10 cellular contexts compared by ENCODE assay signal in genomic region chr19:18306209-18306902, GRCh38. TPM values are rescaled to one million over a fixed set of nuclear protein-coding genes. Genes with fewer than 3 reads are reported as not detected.
DNase-seq lines count a peak whose midpoint lies in the region; ATAC-seq lines count a peak whose summit lies in the region.
"Had no signal": no experiment of that assay in that cellular context is flagged by ENCODE, and none has a peak within 500 bp of the region (broad histone marks: within the 10 kb centered on the region; RNA-seq: fewer than 3 reads in every experiment).

No MANE protein-coding gene starts in this region.

- no peaks in the 10 kb centered on the region for H3K9me3 Mint-ChIP-seq in activated CD4-positive, alpha-beta T cell treated with anti-CD3 and anti-CD28 coated beads for 36 hours (ENCODE audit: low read depth)
- H3K9me3 Mint-ChIP-seq in activated CD4-positive, alpha-beta memory T cell treated with anti-CD3 and anti-CD28 coated beads for 36 hours, result no peaks in the 10 kb centered on the region

- H3K9me3 ChIP-seq in right cardiac atrium (ENCODE audit: control insufficient read depth, low read length), result no peaks in the 10 kb centered on the region
- H3K9me3 ChIP-seq: HAP-1 had no signal

- no peak overlapping the region for H3K4me3 ChIP-seq in right cardiac atrium (ENCODE audit: low read length)
- H3K4me3 ChIP-seq: HAP-1 had no signal

- no peaks in the 10 kb centered on the region for H3K27me3 Mint-ChIP-seq in activated CD4-positive, alpha-beta T cell treated with anti-CD3 and anti-CD28 coated beads for 36 hours
- no peaks in the 10 kb centered on the region for H3K27me3 Mint-ChIP-seq in activated CD4-positive, alpha-beta memory T cell treated with anti-CD3 and anti-CD28 coated beads for 36 hours

- peaks cover 50% of the 10 kb centered on the region for H3K4me1 Mint-ChIP-seq in activated CD4-positive, alpha-beta T cell treated with anti-CD3 and anti-CD28 coated beads for 36 hours
- peaks cover 41% of the 10 kb centered on the region for H3K4me1 Mint-ChIP-seq in activated CD4-positive, alpha-beta memory T cell treated with anti-CD3 and anti-CD28 coated beads for 36 hours (ENCODE audit: low read depth)

- peaks cover 39% of the 10 kb centered on the region for H3K36me3 Mint-ChIP-seq in activated CD4-positive, alpha-beta T cell treated with anti-CD3 and anti-CD28 coated beads for 36 hours (ENCODE audit: low read depth)
- H3K36me3 Mint-ChIP-seq in activated CD4-positive, alpha-beta memory T cell treated with anti-CD3 and anti-CD28 coated beads for 36 hours, result peaks cover 38% of the 10 kb centered on the region

- H3K27ac ChIP-seq in right cardiac atrium (ENCODE audit: low read length) (no peak overlapping the region), temporal lobe (ENCODE audit: low read depth, low read length) (peak overlapping the region; percentile 86)

- WGBS in right cardiac atrium, result 85% methylated on average over 26 of the region's 26 CpGs

- CTCF ChIA-PET in activated CD4-positive, alpha-beta T cell treated with anti-CD3 and anti-CD28 coated beads for 36 hours (lab: Charles Lee), result interaction anchor here (0.6 to 5.4 kb wide), 5 partner anchors 9 to 28 kb away, joined by 3 to 81 read pairs (median 4); partner anchors contain the start of genes JUND and LSM4
- CTCF ChIA-PET in activated CD4-positive, alpha-beta memory T cell treated with anti-CD3 and anti-CD28 coated beads for 36 hours (lab: Charles Lee), result interaction anchor here (0.6 to 5.6 kb wide), 6 partner anchors 15 to 28 kb away, joined by 4 to 197 read pairs (median 17); partner anchors contain the start of genes JUND and LSM4

- H3K27ac Mint-ChIP-seq in activated CD4-positive, alpha-beta T cell treated with anti-CD3 and anti-CD28 coated beads for 36 hours, result peak overlapping the region; percentile 97
- peak overlapping the region; percentile 99 for H3K27ac Mint-ChIP-seq in activated CD4-positive, alpha-beta memory T cell treated with anti-CD3 and anti-CD28 coated beads for 36 hours

- peak overlapping the region; percentile 84 for H3K4me3 Mint-ChIP-seq in activated CD4-positive, alpha-beta T cell treated with anti-CD3 and anti-CD28 coated beads for 36 hours
- H3K4me3 Mint-ChIP-seq in activated CD4-positive, alpha-beta memory T cell treated with anti-CD3 and anti-CD28 coated beads for 36 hours, result peak overlapping the region; percentile 96

- POLR2A ChIA-PET in activated CD4-positive, alpha-beta T cell treated with anti-CD3 and anti-CD28 coated beads for 36 hours (lab: Charles Lee), result interaction anchor here (1.3 to 10.5 kb wide), 2 partner anchors 27 to 28 kb away, joined by 5 to 284 read pairs; partner anchors contain the start of genes IQCN and JUND
- POLR2A ChIA-PET in activated CD4-positive, alpha-beta memory T cell treated with anti-CD3 and anti-CD28 coated beads for 36 hours (lab: Charles Lee), result interaction anchor here (1.3 to 8.2 kb wide), 6 partner anchors 14 to 26 kb away, joined by 4 to 301 read pairs (median 30); partner anchors contain the start of genes JUND and LSM4

- H3K4me1 ChIP-seq in right cardiac atrium (ENCODE audit: control insufficient read depth, insufficient read depth, low read length), result peaks cover 5% of the 10 kb centered on the region

- H3K27me3 ChIP-seq in right cardiac atrium (ENCODE audit: control insufficient read depth, insufficient read depth), result no peaks in the 10 kb centered on the region

- no peak for ATAC-seq in activated CD4-positive, alpha-beta T cell treated with anti-CD3 and anti-CD28 coated beads for 36 hours
- no peak for ATAC-seq in right cardiac atrium

- intact Hi-C loops in activated CD4-positive, alpha-beta T cell treated with anti-CD3 and anti-CD28 coated beads for 36 hours (cut with DNase I, micrococcal nuclease), result no loop called here
- intact Hi-C loops in activated CD4-positive, alpha-beta memory T cell treated with anti-CD3 and anti-CD28 coated beads for 36 hours (cut with micrococcal nuclease), result no loop called here
- intact Hi-C loops in right cardiac atrium (cut with DNase I), result no loop called here

- DNase-seq in activated CD4-positive, alpha-beta T cell treated with anti-CD3 and anti-CD28 coated beads for 36 hours, result no peak
- DNase-seq in activated CD4-positive, alpha-beta T cell treated with anti-CD3 and anti-CD28 coated beads, Interleukin-2, amount 50 U/mL, for 4 hours, result no peak
- peak; percentile 57 for DNase-seq in activated CD4-positive, alpha-beta memory T cell treated with anti-CD3 and anti-CD28 coated beads for 36 hours
- DNase-seq in right cardiac atrium, result peak in 2 of 3 donors; percentile 51 to 64
- no peak for DNase-seq in Ammon's horn (ENCODE audit: low spot score)
- no peak for DNase-seq in ureter (ENCODE audit: low spot score)
- no peak for DNase-seq in NCI-H2196 (lab: John Stamatoyannopoulos, UW; ENCODE audit: unreplicated experiment)
- DNase-seq: dermis blood vessel endothelial cell had no signal

RNA-seq across cellular contexts. Expression of gene LSM4, which starts 16.5 kb away (rescaled TPM):
- total RNA-seq in activated CD4-positive, alpha-beta T cell treated with anti-CD3 and anti-CD28 coated beads for 36 hours, result 100 to 1,000 TPM; 269 to 370 TPM
- 100 to 1,000 TPM; 356 to 361 TPM for total RNA-seq in activated CD4-positive, alpha-beta memory T cell treated with anti-CD3 and anti-CD28 coated beads for 36 hours
- total RNA-seq in right cardiac atrium, result 10 to 100 TPM; 55.6 to 77.2 (median 64.8) TPM
- polyA plus RNA-seq in right cardiac atrium, result 131 TPM
- total RNA-seq in temporal lobe, result 58.0 TPM
- total RNA-seq in ureter, result 99.8 TPM

RNA-seq across cellular contexts. Expression of gene JUND, which starts 24.9 kb away (rescaled TPM):
- 100 to 1,000 TPM; 254 to 311 TPM for total RNA-seq in activated CD4-positive, alpha-beta T cell treated with anti-CD3 and anti-CD28 coated beads for 36 hours
- total RNA-seq in activated CD4-positive, alpha-beta memory T cell treated with anti-CD3 and anti-CD28 coated beads for 36 hours, result 100 to 1,000 TPM; 232 to 236 TPM
- 100 to 1,000 TPM; 117 to 229 (median 122) TPM for total RNA-seq in right cardiac atrium
- polyA plus RNA-seq in right cardiac atrium, result 233 TPM
- 46.0 TPM for total RNA-seq in temporal lobe
- 94.9 TPM for total RNA-seq in ureter

RNA-seq across cellular contexts. Expression of gene IQCN, which starts 32.1 kb away (rescaled TPM):
- total RNA-seq in activated CD4-positive, alpha-beta T cell treated with anti-CD3 and anti-CD28 coated beads for 36 hours, result under 1 TPM; 0.40 to 0.43 TPM
- under 1 TPM; 0.36 to 0.39 TPM for total RNA-seq in activated CD4-positive, alpha-beta memory T cell treated with anti-CD3 and anti-CD28 coated beads for 36 hours
- total RNA-seq in right cardiac atrium (1 to 10 TPM in 2 of 4 donors, under 1 TPM in 2; 0.65 to 1.4 (median 1.1) TPM), temporal lobe (0.49 TPM), ureter (5.9 TPM)
- polyA plus RNA-seq in right cardiac atrium, result 5.3 TPM

RNA-seq across cellular contexts. Expression of gene PGPEP1, which starts 34.0 kb away (rescaled TPM):
- 10 to 100 TPM; 20.0 to 20.9 TPM for total RNA-seq in activated CD4-positive, alpha-beta T cell treated with anti-CD3 and anti-CD28 coated beads for 36 hours
- total RNA-seq in activated CD4-positive, alpha-beta memory T cell treated with anti-CD3 and anti-CD28 coated beads for 36 hours, result 10 to 100 TPM; 29.0 to 30.8 TPM
- 10 to 100 TPM; 31.3 to 42.0 (median 35.0) TPM for total RNA-seq in right cardiac atrium
- 17.4 TPM for polyA plus RNA-seq in right cardiac atrium
- 15.5 TPM for total RNA-seq in temporal lobe
- total RNA-seq in ureter, result 48.5 TPM

Comparison
In these comparisons a context has a peak if more than half of its experiments do, and no peak if none do; other contexts are left out.
1. DNase-seq: peak in activated CD4-positive, alpha-beta memory T cell treated with anti-CD3 and anti-CD28 coated beads for 36 hours (single experiment) and right cardiac atrium (2 of 3); none in activated CD4-positive, alpha-beta T cell treated with anti-CD3 and anti-CD28 coated beads for 36 hours (single experiment), activated CD4-positive, alpha-beta T cell treated with anti-CD3 and anti-CD28 coated beads, Interleukin-2, amount 50 U/mL, for 4 hours (0 of 2), Ammon's horn (single experiment), ureter (single experiment) and NCI-H2196 (single experiment).